ENCODE assay signal across 18 cellular contexts in the genomic region with DNA sequence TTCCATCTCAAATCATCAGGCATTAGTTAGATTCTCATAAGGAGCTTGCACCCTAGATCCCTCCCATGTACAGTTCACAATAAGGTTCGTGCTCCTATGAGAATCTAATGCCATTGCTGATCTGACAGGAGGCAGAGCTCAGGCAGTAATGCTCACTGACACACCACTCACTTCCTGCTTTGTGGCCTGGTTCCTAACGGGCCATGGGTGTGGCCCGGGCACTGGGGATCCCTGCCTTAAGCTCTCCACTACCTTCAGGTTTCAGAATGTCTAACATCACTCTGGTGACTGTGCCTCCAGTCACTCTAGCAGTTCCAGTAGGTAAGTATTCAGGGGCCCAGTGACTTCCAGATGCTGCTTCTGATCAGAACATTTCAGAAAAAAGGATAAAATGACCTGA.
DNase-seq lines count a peak whose midpoint lies in the region; ATAC-seq and TF ChIP-seq lines count a peak whose summit lies in the region.
"Had no signal": no experiment of that assay in that cellular context is flagged by ENCODE, and none has a peak within 500 bp of the region (broad histone marks: within the 10 kb centered on the region; RNA-seq: fewer than 3 reads in every experiment).

No MANE protein-coding gene starts in this region.

- peak; percentile 23 for DNase-seq in stimulated activated CD4-positive, alpha-beta T cell treated with anti-CD3 and anti-CD28 coated beads, Interleukin-1b, Interleukin-23, amount 100 ng/mL, for 48 hours
- DNase-seq in stimulated activated CD4-positive, alpha-beta T cell treated with anti-CD3 and anti-CD28 coated beads, Interleukin-2, amount 100 ng/mL, for 48 hours, result no peak
- DNase-seq in RPMI8226, result peak; percentile 88
- DNase-seq in GM13976 (ENCODE audit: low spot score), result no peak
- no peak for DNase-seq in NCI-H226
- DNase-seq in NCI-H1694 treated with DMSO at 0.1 percent for 48 hours (lab: John Stamatoyannopoulos, UW), result no peak
- DNase-seq in iPS-NIHi7 (ENCODE audit: extremely low spot score), result no peak
- DNase-seq: Caco-2; foreskin keratinocyte; NCI-H1436; NCI-H345; NK-92 treated with Interleukin-12 subunit alpha and Interleukin-12 subunit beta, amount 100 ng/mL, for 24 hours; right lobe of liver; Right ventricle myocardium superior; stimulated activated CD4-positive, alpha-beta T cell treated with anti-CD3 and anti-CD28 coated beads, Interleukin-2, amount 100 ng/mL, for 24 hours; testis had no signal

- TF ChIP-seq CTCF in GM13976 (IDR thresholded peaks at IDR 0.05; ENCODE audit: borderline replicate concordance, control extremely low read depth, extremely low read depth, insufficient read depth, missing control alignments), result no peak

- in situ Hi-C loops in GM13976 (cut with MboI; ENCODE audit: low sequenced_read_pairs, unreplicated experiment), result no loop called here

- ATAC-seq in HG03469 (IDR thresholded peaks at IDR 0.05; ENCODE audit: unreplicated experiment), result peak; percentile 80
- ATAC-seq: foreskin keratinocyte, K562 had no signal

Comparison
In these comparisons a context has a peak if more than half of its experiments do, and no peak if none do; other contexts are left out.
1. DNase-seq: peak in stimulated activated CD4-positive, alpha-beta T cell treated with anti-CD3 and anti-CD28 coated beads, Interleukin-1b, Interleukin-23, amount 100 ng/mL, for 48 hours (single experiment) and RPMI8226 (single experiment); none in stimulated activated CD4-positive, alpha-beta T cell treated with anti-CD3 and anti-CD28 coated beads, Interleukin-2, amount 100 ng/mL, for 48 hours (0 of 2), GM13976 (single experiment), NCI-H226 (single experiment), NCI-H1694 treated with DMSO at 0.1 percent for 48 hours (single experiment) and iPS-NIHi7 (single experiment).